ENCODE assay signal across 2 cellular contexts in genomic region chr18:50879302-50880107, GRCh38.
A peak's percentile ranks its signal among the peaks of the same experiment; 100 is the strongest.
TF ChIP-seq lines count a peak whose summit lies in the region.

No MANE protein-coding gene starts in this region.

TF ChIP-seq in WTC11, 78 proteins besides CTCF, POLR2A, EP300 and RAD21:
- TF ChIP-seq ZNF671 (CRISPR knock-in tag; IDR thresholded peaks at IDR 0.05) (no peak), FOXK1 (CRISPR knock-in tag; IDR thresholded peaks at IDR 0.05) (no peak), SP1 (CRISPR knock-in tag; conservative IDR thresholded peaks at IDR 0.05) (no peak), TCF7 (CRISPR knock-in tag; IDR thresholded peaks at IDR 0.05; ENCODE audit: low read depth) (no peak), OVOL2 (CRISPR knock-in tag; IDR thresholded peaks at IDR 0.05; ENCODE audit: borderline replicate concordance) (no peak), ZNF232 (CRISPR knock-in tag; IDR thresholded peaks at IDR 0.05) (no peak), MYBL2 (CRISPR knock-in tag; IDR thresholded peaks at IDR 0.05) (no peak), AFF4 (CRISPR knock-in tag; IDR thresholded peaks at IDR 0.05; ENCODE audit: borderline replicate concordance) (no peak), NFATC4 (CRISPR knock-in tag; IDR thresholded peaks at IDR 0.05) (no peak), SMAD4 (CRISPR knock-in tag; IDR thresholded peaks at IDR 0.05) (no peak)
- TF ChIP-seq, protein P1, sequence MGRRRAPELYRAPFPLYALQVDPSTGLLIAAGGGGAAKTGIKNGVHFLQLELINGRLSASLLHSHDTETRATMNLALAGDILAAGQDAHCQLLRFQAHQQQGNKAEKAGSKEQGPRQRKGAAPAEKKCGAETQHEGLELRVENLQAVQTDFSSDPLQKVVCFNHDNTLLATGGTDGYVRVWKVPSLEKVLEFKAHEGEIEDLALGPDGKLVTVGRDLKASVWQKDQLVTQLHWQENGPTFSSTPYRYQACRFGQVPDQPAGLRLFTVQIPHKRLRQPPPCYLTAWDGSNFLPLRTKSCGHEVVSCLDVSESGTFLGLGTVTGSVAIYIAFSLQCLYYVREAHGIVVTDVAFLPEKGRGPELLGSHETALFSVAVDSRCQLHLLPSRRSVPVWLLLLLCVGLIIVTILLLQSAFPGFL (CRISPR knock-in tag; IDR thresholded peaks at IDR 0.05; ENCODE audit: borderline replicate concordance) = no peak

TF ChIP-seq in H1, 55 proteins besides CTCF, POLR2A, EP300 and RAD21:
- TF ChIP-seq NANOG (IDR thresholded peaks at IDR 0.05; ENCODE audit: insufficient read depth, low read depth, low read length, poor library complexity, severe bottlenecking) (no peak), PHF8 (conservative IDR thresholded peaks at IDR 0.05; ENCODE audit: low read depth, low read length) (peak; percentile 5; the same call in 1 of the 2 replicates), EZH2 (IDR thresholded peaks at IDR 0.05; ENCODE audit: low read depth, low read length, severe bottlenecking) (no peak), BCL11A (IDR thresholded peaks at IDR 0.05; ENCODE audit: low read depth in 2 of 2, low read length in 2 of 2) (no peak), CTBP2 (IDR thresholded peaks at IDR 0.05; ENCODE audit: borderline replicate concordance, insufficient read depth, insufficient read length, low read length) (no peak), KDM4A (IDR thresholded peaks at IDR 0.05; ENCODE audit: low read depth, low read length, severe bottlenecking) (peak; percentile 50), POU5F1 (IDR thresholded peaks at IDR 0.05; ENCODE audit: low read depth, low read length) (no peak), SIN3A (conservative IDR thresholded peaks at IDR 0.05 in 1 of 2, IDR thresholded peaks at IDR 0.05 in 1 of 2; ENCODE audit: low read depth in 1 of 2, low read length in 2 of 2) (peak; percentile 33 to 49; a peak in 1 of 4 replicates)
TF ChIP-seq in H1: peak in this region for 3.
